In genomic region chr12:14264777-14265176, GRCh38 we compare ENCODE assay signal across 21 cellular contexts.
DNase-seq lines count a peak whose midpoint lies in the region; ATAC-seq and TF ChIP-seq lines count a peak whose summit lies in the region.
"Had no signal": no experiment of that assay in that cellular context is flagged by ENCODE, and none has a peak within 500 bp of the region (broad histone marks: within the 10 kb centered on the region; RNA-seq: fewer than 3 reads in every experiment).

No MANE protein-coding gene starts in this region.

- H3K27me3 Mint-ChIP-seq in dendritic cell treated with granulocyte-macrophage colony-stimulating factor and Interleukin-4, amounts not matched to agents 40 ng/mL and 50 ng/mL, for 4 days: no peaks in the 10 kb centered on the region
- no peaks in the 10 kb centered on the region for H3K27me3 Mint-ChIP-seq in stimulated activated naive CD8-positive, alpha-beta T cell treated with anti-CD3 and anti-CD28 coated beads, Interleukin-15, amount 100 ng/mL, for 72 hours
- H3K27me3 Mint-ChIP-seq: activated CD8-positive, alpha-beta memory T cell treated with anti-CD3 and anti-CD28 coated beads, Interleukin-2, amount 10 ng/mL, durations not matched to agents 7 days and 5 days had no signal

- no peaks in the 10 kb centered on the region for H3K27me3 ChIP-seq in smooth muscle cell (ENCODE audit: low read depth)
- H3K27me3 ChIP-seq: uterus had no signal

- peaks cover 29% of the 10 kb centered on the region for H3K36me3 Mint-ChIP-seq in dendritic cell treated with granulocyte-macrophage colony-stimulating factor and Interleukin-4, amounts not matched to agents 40 ng/mL and 50 ng/mL, for 4 days (ENCODE audit: low read depth)

- H3K36me3 ChIP-seq in smooth muscle cell (ENCODE audit: low read depth): no peaks in the 10 kb centered on the region
- H3K36me3 ChIP-seq: uterus had no signal

- peaks cover 24% of the 10 kb centered on the region for H3F3A ChIP-seq in smooth muscle cell (ENCODE audit: low read depth)

- peak overlapping the region; percentile 75 for H3K27ac ChIP-seq in smooth muscle cell (ENCODE audit: low read depth)
- H3K27ac ChIP-seq: C4-2B, KMS-11, uterus had no signal

- peaks cover 15% of the 10 kb centered on the region for H3K4me1 ChIP-seq in smooth muscle cell (ENCODE audit: low read depth)
- H3K4me1 ChIP-seq: uterus had no signal

- H2AFZ ChIP-seq in smooth muscle cell (ENCODE audit: low read depth): no peak overlapping the region

- H3K9me3 Mint-ChIP-seq in dendritic cell treated with granulocyte-macrophage colony-stimulating factor and Interleukin-4, amounts not matched to agents 40 ng/mL and 50 ng/mL, for 4 days: peaks cover 17% of the 10 kb centered on the region
- H3K9me3 Mint-ChIP-seq in stimulated activated naive CD8-positive, alpha-beta T cell treated with anti-CD3 and anti-CD28 coated beads, Interleukin-15, amount 100 ng/mL, for 72 hours: peaks cover 11 to 12% of the 10 kb centered on the region in 2 donors

- no peak overlapping the region for H3K4me3 Mint-ChIP-seq in dendritic cell treated with granulocyte-macrophage colony-stimulating factor and Interleukin-4, amounts not matched to agents 40 ng/mL and 50 ng/mL, for 4 days
- no peak overlapping the region for H3K4me3 Mint-ChIP-seq in stimulated activated naive CD8-positive, alpha-beta T cell treated with anti-CD3 and anti-CD28 coated beads, Interleukin-15, amount 100 ng/mL, for 72 hours
- H3K4me3 Mint-ChIP-seq: activated CD8-positive, alpha-beta memory T cell treated with anti-CD3 and anti-CD28 coated beads, Interleukin-2, amount 10 ng/mL, durations not matched to agents 7 days and 5 days; T-helper 2 cell treated with Interferon-gamma antibody and Interleukin-4, amounts not matched to agents 5 μg/mL and 100 μg/mL, for 36 hours had no signal

- intact Hi-C loops in dendritic cell treated with granulocyte-macrophage colony-stimulating factor and Interleukin-4, amounts not matched to agents 40 ng/mL and 50 ng/mL, for 4 days (cut with micrococcal nuclease): no loop called here

- H3K9ac ChIP-seq in smooth muscle cell (ENCODE audit: low read depth): no peak overlapping the region
- H3K9ac ChIP-seq: KMS-11 had no signal

- peak overlapping the region; percentile 28 for H3K27ac Mint-ChIP-seq in dendritic cell treated with granulocyte-macrophage colony-stimulating factor and Interleukin-4, amounts not matched to agents 40 ng/mL and 50 ng/mL, for 4 days
- no peak overlapping the region for H3K27ac Mint-ChIP-seq in stimulated activated naive CD8-positive, alpha-beta T cell treated with anti-CD3 and anti-CD28 coated beads, Interleukin-15, amount 100 ng/mL, for 72 hours
- H3K27ac Mint-ChIP-seq: activated CD8-positive, alpha-beta memory T cell treated with anti-CD3 and anti-CD28 coated beads, Interleukin-2, amount 10 ng/mL, durations not matched to agents 7 days and 5 days; T-helper 2 cell treated with Interferon-gamma antibody and Interleukin-4, amounts not matched to agents 5 μg/mL and 100 μg/mL, for 36 hours had no signal

- H3K4me1 Mint-ChIP-seq in dendritic cell treated with granulocyte-macrophage colony-stimulating factor and Interleukin-4, amounts not matched to agents 40 ng/mL and 50 ng/mL, for 4 days (ENCODE audit: low read depth): peaks cover 45% of the 10 kb centered on the region
- H3K4me1 Mint-ChIP-seq in stimulated activated naive CD8-positive, alpha-beta T cell treated with anti-CD3 and anti-CD28 coated beads, Interleukin-15, amount 100 ng/mL, for 72 hours: no peaks in the 10 kb centered on the region

- peak overlapping the region; percentile 39 for H3K4me2 ChIP-seq in smooth muscle cell
- H3K4me2 ChIP-seq: KMS-11 had no signal

- WGBS in smooth muscle cell (ENCODE audit: low lambda C conversion rate): 33% methylated on average over 3 of the region's 3 CpGs

- no peak overlapping the region for H3K4me3 ChIP-seq in smooth muscle cell
- H3K4me3 ChIP-seq: uterus had no signal

- TF ChIP-seq CTCF in smooth muscle cell (IDR thresholded peaks at IDR 0.05; ENCODE audit: borderline replicate concordance, insufficient read depth, poor library complexity, severe bottlenecking): no peak

- no peak for ATAC-seq in stimulated activated naive CD8-positive, alpha-beta T cell treated with anti-CD3 and anti-CD28 coated beads, Interleukin-15, amount 100 ng/mL, for 72 hours
- ATAC-seq: activated CD8-positive, alpha-beta memory T cell treated with anti-CD3 and anti-CD28 coated beads, Interleukin-2, amount 10 ng/mL, durations not matched to agents 7 days and 5 days; sciatic nerve had no signal

- no peaks in the 10 kb centered on the region for H3K9me3 ChIP-seq in smooth muscle cell (replicated peaks; ENCODE audit: low read depth)
- H3K9me3 ChIP-seq: uterus had no signal

- H3K79me2 ChIP-seq in smooth muscle cell (ENCODE audit: low read depth): no peaks in the 10 kb centered on the region

- DNase-seq in NOMO-1 treated with dmso at 0.1 percent for 144 hours (lab: John Stamatoyannopoulos, UW; ENCODE audit: unreplicated experiment) (peak; percentile 14), NOMO-1 treated with DMSO at 0.1 percent for 48 hours (lab: John Stamatoyannopoulos, UW; ENCODE audit: unreplicated experiment) (no peak), NCI-H226 (peak; percentile 26), smooth muscle cell (lab: John Stamatoyannopoulos, UW; ENCODE audit: unreplicated experiment) (no peak), HPDE6-E6E7 (ENCODE audit: extremely low spot score) (no peak)
- no peak for DNase-seq in activated naive CD4-positive, alpha-beta T cell treated with anti-CD3 and anti-CD28 coated beads, Interleukin-2, amount 50 U/mL, for 16 hours
- no peak for DNase-seq in stimulated activated naive CD8-positive, alpha-beta T cell treated with anti-CD3 and anti-CD28 coated beads, Interleukin-15, amount 100 ng/mL, for 72 hours
- DNase-seq: activated CD4-positive, CD25-positive, alpha-beta regulatory T cell treated with anti-CD3 and anti-CD28 coated beads, Interleukin-2, amount 50 U/mL, for 72 hours; activated CD8-positive, alpha-beta memory T cell treated with anti-CD3 and anti-CD28 coated beads, Interleukin-2, amount 10 ng/mL, durations not matched to agents 7 days and 5 days; activated effector memory CD4-positive, alpha-beta T cell treated with Interleukin-2 at 50 U/mL for 16 hours; anterior cingulate cortex; cerebellar nuclear complex; DND-41; NCI-H1694; Right ventricle myocardium superior; uterus had no signal

- H4K20me1 ChIP-seq in smooth muscle cell (ENCODE audit: low read depth): no peaks in the 10 kb centered on the region

Comparison
In these comparisons a context has a peak if more than half of its experiments do, and no peak if none do; other contexts are left out.
1. DNase-seq: peak in NOMO-1 treated with dmso at 0.1 percent for 144 hours (single experiment) and NCI-H226 (single experiment); none in NOMO-1 treated with DMSO at 0.1 percent for 48 hours (single experiment), smooth muscle cell (single experiment), activated naive CD4-positive, alpha-beta T cell treated with anti-CD3 and anti-CD28 coated beads, Interleukin-2, amount 50 U/mL, for 16 hours (single experiment), HPDE6-E6E7 (single experiment) and stimulated activated naive CD8-positive, alpha-beta T cell treated with anti-CD3 and anti-CD28 coated beads, Interleukin-15, amount 100 ng/mL, for 72 hours (0 of 2).